ENCODE assay signal across 2 cellular contexts in genomic region chr20:62316331-62317166, GRCh38.
A peak's percentile ranks its signal among the peaks of the same experiment; 100 is the strongest.
TF ChIP-seq lines count a peak whose summit lies in the region.

No MANE protein-coding gene starts in this region.

TF ChIP-seq in HEK293, 187 proteins besides CTCF, POLR2A, EP300 and RAD21:
- TF ChIP-seq ZNF488 (tag by site-specific recombination; IDR thresholded peaks at IDR 0.05), result no peak
- TF ChIP-seq ZNF214 (tag by site-specific recombination; IDR thresholded peaks at IDR 0.05; ENCODE audit: borderline replicate concordance), result no peak
- no peak for TF ChIP-seq ZNF354C (tag by site-specific recombination; IDR thresholded peaks at IDR 0.05; ENCODE audit: borderline replicate concordance, low read depth)
- peak; percentile 38 for TF ChIP-seq GLIS2 (tag by site-specific recombination; IDR thresholded peaks at IDR 0.05)

TF ChIP-seq in K562, 482 proteins besides CTCF, POLR2A, EP300 and RAD21:
- TF ChIP-seq RERE (CRISPR knock-in tag; IDR thresholded peaks at IDR 0.05; ENCODE audit: borderline replicate concordance) (no peak), SP1 (CRISPR knock-in tag; IDR thresholded peaks at IDR 0.05) (no peak), CTBP1 (IDR thresholded peaks at IDR 0.05; ENCODE audit: borderline replicate concordance) (no peak), POLR2G (IDR thresholded peaks at IDR 0.05; ENCODE audit: low read depth, low read length) (0 out of 2 replicates have a peak, but pooled peaks have one; percentile 17)
